30 cellular contexts compared by ENCODE assay signal in genomic region chr19:58334691-58335249, GRCh38.
"Had no signal": no experiment of that assay in that cellular context is flagged by ENCODE, and none has a peak within 500 bp of the region (broad histone marks: within the 10 kb centered on the region; RNA-seq: fewer than 3 reads in every experiment).

No MANE protein-coding gene starts in this region.

- H3K27ac ChIP-seq: brain microvascular endothelial cell, VCaP had no signal

- ATAC-seq: activated T-cell treated with anti-CD3 and anti-CD28 coated beads, Interleukin-2, amount 50 U/mL, for 72 hours; activated T-helper 17 cell treated with anti-CD3 and anti-CD28 coated beads, Interleukin-2, amount 50 U/mL, for 72 hours; Panc1 had no signal

- H3K27me3 ChIP-seq: brain microvascular endothelial cell had no signal

- DNase-seq: activated B cell treated with CpG ODN at 0.5 μM for 24 hours; activated CD4-positive, alpha-beta memory T cell treated with anti-CD3 and anti-CD28 coated beads for 36 hours; activated CD4-positive, alpha-beta T cell treated with anti-CD3 and anti-CD28 coated beads for 4 hours; activated CD4-positive, alpha-beta T cell treated with anti-CD3 and anti-CD28 coated beads, Interleukin-2, amount 50 U/mL, for 1 hour; activated CD4-positive, CD25-positive, alpha-beta regulatory T cell treated with anti-CD3 and anti-CD28 coated beads, Interleukin-2, amount 50 U/mL, for 72 hours; activated effector memory CD4-positive, alpha-beta T cell treated with anti-CD3 and anti-CD28 coated beads, Interleukin-2, amount 50 U/mL, for 16 hours; activated naive CD4-positive, alpha-beta T cell; activated naive CD4-positive, alpha-beta T cell treated with anti-CD3 and anti-CD28 coated beads, Interleukin-2, amount 50 U/mL, for 16 hours; activated naive CD8-positive, alpha-beta T cell treated with anti-CD3 and anti-CD28 coated beads for 36 hours; activated T-cell treated with anti-CD3 and anti-CD28 coated beads, Interleukin-2, amount 50 U/mL, for 1 hour; activated T-cell treated with anti-CD3 and anti-CD28 coated beads, Interleukin-2, amount 50 U/mL, for 72 hours; amniotic stem cell; brain microvascular endothelial cell; KG1; MM.1S; MV-4-11; NCI-H1092; NCI-H1436 treated with DMSO at 0.1 percent for 48 hours; NCI-H1694 treated with DMSO at 0.1 percent for 48 hours; NCI-H2029; NCI-H345; NCI-H524 treated with DMSO at 0.1 percent for 48 hours; SIG-M5; SW 1271; T-helper 1 cell; T-helper 2 cell; T-helper 9 cell had no signal
